Comparison of ENCODE assay signal across 2 cellular contexts in the genomic region with DNA sequence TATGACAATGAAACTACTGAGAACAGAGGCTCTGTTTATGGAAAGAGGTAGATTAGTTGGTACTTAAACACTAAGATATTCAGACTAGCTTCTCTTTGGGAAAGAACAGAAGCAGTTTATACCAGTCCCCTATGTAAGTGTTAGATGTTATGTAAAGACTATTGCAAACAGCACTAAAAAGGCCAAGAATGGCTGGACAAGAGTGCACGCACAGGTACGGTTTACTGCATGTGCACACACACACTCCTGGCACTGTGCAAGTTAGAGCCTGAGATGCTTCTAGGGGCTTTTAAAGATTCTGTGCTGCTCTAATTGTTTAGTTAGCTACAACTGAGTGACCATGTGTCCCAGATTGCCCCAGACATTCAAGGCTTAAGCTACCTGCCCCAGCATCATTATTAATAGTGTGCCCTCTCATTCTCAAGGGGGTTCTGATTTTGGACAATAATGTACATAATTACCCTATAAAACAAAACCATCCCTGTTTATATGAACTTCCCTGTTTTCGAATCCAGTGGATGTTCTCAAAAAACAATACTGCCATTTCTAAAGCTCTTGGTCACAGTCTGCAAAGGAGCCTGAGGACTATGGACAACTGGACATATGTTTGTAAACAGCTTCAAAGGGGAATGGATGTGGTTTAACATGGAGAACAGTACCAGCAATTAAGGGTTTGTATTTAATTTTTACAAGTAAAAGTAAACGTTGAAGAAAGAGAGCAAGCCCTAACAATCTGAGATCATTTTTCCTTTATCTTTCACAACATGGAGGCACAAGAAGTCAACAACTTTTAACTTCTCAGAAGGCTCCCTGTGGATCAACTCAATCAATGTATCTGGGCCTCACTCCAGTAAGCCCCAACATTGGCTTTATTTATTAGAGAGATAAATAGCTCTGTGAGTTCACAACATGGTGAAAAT.
TF ChIP-seq lines count a peak whose summit lies in the region.

No MANE protein-coding gene starts in this region.

TF ChIP-seq in liver, 16 proteins besides CTCF, POLR2A, EP300 and RAD21:
- TF ChIP-seq YY1 (IDR thresholded peaks at IDR 0.05) (peak; percentile 20), FOXA1 (IDR thresholded peaks at IDR 0.05) (no peak)
- TF ChIP-seq, protein P1, sequence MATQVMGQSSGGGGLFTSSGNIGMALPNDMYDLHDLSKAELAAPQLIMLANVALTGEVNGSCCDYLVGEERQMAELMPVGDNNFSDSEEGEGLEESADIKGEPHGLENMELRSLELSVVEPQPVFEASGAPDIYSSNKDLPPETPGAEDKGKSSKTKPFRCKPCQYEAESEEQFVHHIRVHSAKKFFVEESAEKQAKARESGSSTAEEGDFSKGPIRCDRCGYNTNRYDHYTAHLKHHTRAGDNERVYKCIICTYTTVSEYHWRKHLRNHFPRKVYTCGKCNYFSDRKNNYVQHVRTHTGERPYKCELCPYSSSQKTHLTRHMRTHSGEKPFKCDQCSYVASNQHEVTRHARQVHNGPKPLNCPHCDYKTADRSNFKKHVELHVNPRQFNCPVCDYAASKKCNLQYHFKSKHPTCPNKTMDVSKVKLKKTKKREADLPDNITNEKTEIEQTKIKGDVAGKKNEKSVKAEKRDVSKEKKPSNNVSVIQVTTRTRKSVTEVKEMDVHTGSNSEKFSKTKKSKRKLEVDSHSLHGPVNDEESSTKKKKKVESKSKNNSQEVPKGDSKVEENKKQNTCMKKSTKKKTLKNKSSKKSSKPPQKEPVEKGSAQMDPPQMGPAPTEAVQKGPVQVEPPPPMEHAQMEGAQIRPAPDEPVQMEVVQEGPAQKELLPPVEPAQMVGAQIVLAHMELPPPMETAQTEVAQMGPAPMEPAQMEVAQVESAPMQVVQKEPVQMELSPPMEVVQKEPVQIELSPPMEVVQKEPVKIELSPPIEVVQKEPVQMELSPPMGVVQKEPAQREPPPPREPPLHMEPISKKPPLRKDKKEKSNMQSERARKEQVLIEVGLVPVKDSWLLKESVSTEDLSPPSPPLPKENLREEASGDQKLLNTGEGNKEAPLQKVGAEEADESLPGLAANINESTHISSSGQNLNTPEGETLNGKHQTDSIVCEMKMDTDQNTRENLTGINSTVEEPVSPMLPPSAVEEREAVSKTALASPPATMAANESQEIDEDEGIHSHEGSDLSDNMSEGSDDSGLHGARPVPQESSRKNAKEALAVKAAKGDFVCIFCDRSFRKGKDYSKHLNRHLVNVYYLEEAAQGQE (IDR thresholded peaks at IDR 0.05): no peak

TF ChIP-seq in HepG2, 621 proteins besides CTCF, POLR2A, EP300 and RAD21:
- TF ChIP-seq, protein P2, sequence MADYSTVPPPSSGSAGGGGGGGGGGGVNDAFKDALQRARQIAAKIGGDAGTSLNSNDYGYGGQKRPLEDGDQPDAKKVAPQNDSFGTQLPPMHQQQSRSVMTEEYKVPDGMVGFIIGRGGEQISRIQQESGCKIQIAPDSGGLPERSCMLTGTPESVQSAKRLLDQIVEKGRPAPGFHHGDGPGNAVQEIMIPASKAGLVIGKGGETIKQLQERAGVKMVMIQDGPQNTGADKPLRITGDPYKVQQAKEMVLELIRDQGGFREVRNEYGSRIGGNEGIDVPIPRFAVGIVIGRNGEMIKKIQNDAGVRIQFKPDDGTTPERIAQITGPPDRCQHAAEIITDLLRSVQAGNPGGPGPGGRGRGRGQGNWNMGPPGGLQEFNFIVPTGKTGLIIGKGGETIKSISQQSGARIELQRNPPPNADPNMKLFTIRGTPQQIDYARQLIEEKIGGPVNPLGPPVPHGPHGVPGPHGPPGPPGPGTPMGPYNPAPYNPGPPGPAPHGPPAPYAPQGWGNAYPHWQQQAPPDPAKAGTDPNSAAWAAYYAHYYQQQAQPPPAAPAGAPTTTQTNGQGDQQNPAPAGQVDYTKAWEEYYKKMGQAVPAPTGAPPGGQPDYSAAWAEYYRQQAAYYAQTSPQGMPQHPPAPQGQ (CRISPR knock-in tag; IDR thresholded peaks at IDR 0.05; ENCODE audit: borderline replicate concordance): no peak
- TF ChIP-seq ZNF614 (CRISPR knock-in tag; IDR thresholded peaks at IDR 0.05; ENCODE audit: borderline replicate concordance): no peak
- TF ChIP-seq, protein P3, sequence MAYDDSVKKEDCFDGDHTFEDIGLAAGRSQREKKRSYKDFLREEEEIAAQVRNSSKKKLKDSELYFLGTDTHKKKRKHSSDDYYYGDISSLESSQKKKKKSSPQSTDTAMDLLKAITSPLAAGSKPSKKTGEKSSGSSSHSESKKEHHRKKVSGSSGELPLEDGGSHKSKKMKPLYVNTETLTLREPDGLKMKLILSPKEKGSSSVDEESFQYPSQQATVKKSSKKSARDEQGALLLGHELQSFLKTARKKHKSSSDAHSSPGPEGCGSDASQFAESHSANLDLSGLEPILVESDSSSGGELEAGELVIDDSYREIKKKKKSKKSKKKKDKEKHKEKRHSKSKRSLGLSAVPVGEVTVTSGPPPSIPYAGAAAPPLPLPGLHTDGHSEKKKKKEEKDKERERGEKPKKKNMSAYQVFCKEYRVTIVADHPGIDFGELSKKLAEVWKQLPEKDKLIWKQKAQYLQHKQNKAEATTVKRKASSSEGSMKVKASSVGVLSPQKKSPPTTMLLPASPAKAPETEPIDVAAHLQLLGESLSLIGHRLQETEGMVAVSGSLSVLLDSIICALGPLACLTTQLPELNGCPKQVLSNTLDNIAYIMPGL (CRISPR knock-in tag; IDR thresholded peaks at IDR 0.05; ENCODE audit: borderline replicate concordance in 1 of 2, low read depth in 1 of 2): no peak
- TF ChIP-seq, protein P4, sequence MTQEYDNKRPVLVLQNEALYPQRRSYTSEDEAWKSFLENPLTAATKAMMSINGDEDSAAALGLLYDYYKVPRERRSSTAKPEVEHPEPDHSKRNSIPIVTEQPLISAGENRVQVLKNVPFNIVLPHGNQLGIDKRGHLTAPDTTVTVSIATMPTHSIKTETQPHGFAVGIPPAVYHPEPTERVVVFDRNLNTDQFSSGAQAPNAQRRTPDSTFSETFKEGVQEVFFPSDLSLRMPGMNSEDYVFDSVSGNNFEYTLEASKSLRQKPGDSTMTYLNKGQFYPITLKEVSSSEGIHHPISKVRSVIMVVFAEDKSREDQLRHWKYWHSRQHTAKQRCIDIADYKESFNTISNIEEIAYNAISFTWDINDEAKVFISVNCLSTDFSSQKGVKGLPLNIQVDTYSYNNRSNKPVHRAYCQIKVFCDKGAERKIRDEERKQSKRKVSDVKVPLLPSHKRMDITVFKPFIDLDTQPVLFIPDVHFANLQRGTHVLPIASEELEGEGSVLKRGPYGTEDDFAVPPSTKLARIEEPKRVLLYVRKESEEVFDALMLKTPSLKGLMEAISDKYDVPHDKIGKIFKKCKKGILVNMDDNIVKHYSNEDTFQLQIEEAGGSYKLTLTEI (CRISPR knock-in tag; conservative IDR thresholded peaks at IDR 0.05): no peak
- TF ChIP-seq, protein P5, sequence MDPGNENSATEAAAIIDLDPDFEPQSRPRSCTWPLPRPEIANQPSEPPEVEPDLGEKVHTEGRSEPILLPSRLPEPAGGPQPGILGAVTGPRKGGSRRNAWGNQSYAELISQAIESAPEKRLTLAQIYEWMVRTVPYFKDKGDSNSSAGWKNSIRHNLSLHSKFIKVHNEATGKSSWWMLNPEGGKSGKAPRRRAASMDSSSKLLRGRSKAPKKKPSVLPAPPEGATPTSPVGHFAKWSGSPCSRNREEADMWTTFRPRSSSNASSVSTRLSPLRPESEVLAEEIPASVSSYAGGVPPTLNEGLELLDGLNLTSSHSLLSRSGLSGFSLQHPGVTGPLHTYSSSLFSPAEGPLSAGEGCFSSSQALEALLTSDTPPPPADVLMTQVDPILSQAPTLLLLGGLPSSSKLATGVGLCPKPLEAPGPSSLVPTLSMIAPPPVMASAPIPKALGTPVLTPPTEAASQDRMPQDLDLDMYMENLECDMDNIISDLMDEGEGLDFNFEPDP (CRISPR knock-in tag; conservative IDR thresholded peaks at IDR 0.05): no peak
- no peak for TF ChIP-seq NFYC (CRISPR knock-in tag; IDR thresholded peaks at IDR 0.05)
- TF ChIP-seq ZEB1 (IDR thresholded peaks at IDR 0.05; ENCODE audit: insufficient replicate concordance, low read depth): no peak
- TF ChIP-seq TBX2 (CRISPR knock-in tag; IDR thresholded peaks at IDR 0.05; ENCODE audit: borderline replicate concordance): no peak
- TF ChIP-seq, protein P6, sequence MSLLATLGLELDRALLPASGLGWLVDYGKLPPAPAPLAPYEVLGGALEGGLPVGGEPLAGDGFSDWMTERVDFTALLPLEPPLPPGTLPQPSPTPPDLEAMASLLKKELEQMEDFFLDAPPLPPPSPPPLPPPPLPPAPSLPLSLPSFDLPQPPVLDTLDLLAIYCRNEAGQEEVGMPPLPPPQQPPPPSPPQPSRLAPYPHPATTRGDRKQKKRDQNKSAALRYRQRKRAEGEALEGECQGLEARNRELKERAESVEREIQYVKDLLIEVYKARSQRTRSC (CRISPR knock-in tag; IDR thresholded peaks at IDR 0.05; ENCODE audit: low read depth): no peak
- no peak for TF ChIP-seq JARID2 (CRISPR knock-in tag; IDR thresholded peaks at IDR 0.05; ENCODE audit: insufficient replicate concordance)
- no peak for TF ChIP-seq HCFC1 (IDR thresholded peaks at IDR 0.05; ENCODE audit: low read depth, low read length)
- no peak for TF ChIP-seq TAF1 (CRISPR knock-in tag; IDR thresholded peaks at IDR 0.05)
- TF ChIP-seq, protein P7, sequence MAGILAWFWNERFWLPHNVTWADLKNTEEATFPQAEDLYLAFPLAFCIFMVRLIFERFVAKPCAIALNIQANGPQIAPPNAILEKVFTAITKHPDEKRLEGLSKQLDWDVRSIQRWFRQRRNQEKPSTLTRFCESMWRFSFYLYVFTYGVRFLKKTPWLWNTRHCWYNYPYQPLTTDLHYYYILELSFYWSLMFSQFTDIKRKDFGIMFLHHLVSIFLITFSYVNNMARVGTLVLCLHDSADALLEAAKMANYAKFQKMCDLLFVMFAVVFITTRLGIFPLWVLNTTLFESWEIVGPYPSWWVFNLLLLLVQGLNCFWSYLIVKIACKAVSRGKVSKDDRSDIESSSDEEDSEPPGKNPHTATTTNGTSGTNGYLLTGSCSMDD (CRISPR knock-in tag; IDR thresholded peaks at IDR 0.05): no peak
- TF ChIP-seq DNMT3B (CRISPR knock-in tag; conservative IDR thresholded peaks at IDR 0.05): no peak
- TF ChIP-seq, protein P8, sequence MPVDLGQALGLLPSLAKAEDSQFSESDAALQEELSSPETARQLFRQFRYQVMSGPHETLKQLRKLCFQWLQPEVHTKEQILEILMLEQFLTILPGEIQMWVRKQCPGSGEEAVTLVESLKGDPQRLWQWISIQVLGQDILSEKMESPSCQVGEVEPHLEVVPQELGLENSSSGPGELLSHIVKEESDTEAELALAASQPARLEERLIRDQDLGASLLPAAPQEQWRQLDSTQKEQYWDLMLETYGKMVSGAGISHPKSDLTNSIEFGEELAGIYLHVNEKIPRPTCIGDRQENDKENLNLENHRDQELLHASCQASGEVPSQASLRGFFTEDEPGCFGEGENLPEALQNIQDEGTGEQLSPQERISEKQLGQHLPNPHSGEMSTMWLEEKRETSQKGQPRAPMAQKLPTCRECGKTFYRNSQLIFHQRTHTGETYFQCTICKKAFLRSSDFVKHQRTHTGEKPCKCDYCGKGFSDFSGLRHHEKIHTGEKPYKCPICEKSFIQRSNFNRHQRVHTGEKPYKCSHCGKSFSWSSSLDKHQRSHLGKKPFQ (CRISPR knock-in tag; IDR thresholded peaks at IDR 0.05; ENCODE audit: insufficient replicate concordance): no peak
- TF ChIP-seq NFIB (CRISPR knock-in tag; IDR thresholded peaks at IDR 0.05; ENCODE audit: borderline replicate concordance): no peak
- TF ChIP-seq, protein P9, sequence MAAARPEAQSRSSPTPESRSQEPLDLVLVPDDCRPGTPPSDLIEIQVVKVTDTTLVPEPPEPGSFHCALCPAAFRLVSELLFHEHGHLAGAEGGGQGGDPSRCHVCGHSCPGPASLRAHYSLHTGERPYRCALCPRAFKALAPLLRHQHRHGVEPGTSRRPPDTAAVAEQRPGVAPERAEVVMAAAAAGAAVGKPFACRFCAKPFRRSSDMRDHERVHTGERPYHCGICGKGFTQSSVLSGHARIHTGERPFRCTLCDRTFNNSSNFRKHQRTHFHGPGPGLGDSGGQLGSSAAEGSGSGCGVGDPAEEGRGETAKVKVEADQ (CRISPR knock-in tag; IDR thresholded peaks at IDR 0.05; ENCODE audit: borderline replicate concordance): no peak
- no peak for TF ChIP-seq FOXP1 (IDR thresholded peaks at IDR 0.05)
- TF ChIP-seq FOXP1 (CRISPR knock-in tag; IDR thresholded peaks at IDR 0.05): no peak
TF ChIP-seq in HepG2: peak in this region for 0.
